8 cellular contexts compared by ENCODE assay signal in the genomic region with DNA sequence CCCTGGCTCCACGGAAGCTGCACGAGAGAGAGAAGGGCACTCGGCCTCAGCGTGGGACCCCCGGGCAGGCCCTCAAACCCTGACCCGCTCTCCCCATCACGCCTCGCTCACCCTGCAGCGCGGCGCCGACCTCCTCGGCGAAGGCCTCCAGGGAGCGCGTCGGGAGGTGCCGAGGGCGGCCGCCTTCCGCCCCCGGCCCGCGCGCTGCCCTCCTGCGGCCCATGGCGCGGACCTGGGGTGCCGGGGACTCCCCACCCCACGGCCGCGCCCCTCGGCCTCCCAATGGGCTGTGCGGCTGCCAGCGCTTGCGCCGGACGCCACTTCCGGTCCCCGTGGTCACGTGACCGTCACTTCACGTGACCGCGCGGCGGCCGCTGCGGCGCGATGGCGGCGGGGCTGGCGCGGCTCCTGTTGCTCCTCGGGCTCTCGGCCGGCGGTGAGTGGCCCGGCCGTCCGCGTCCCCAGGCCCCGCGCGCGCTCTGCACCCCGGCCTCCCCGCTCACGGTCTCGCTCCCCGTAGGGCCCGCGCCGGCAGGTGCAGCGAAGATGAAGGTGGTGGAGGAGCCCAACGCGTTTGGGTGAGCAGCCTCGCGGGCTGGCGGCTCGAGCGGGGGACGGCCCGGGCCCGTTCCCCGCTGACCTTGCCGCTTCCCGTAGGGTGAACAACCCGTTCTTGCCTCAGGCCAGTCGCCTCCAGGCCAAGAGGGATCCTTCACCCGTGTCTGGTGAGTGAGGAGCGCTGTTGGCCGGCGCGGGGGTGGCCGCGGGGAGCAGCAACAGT. TPM values are rescaled to one million over a fixed set of nuclear protein-coding genes. Genes with fewer than 3 reads are reported as not detected.
DNase-seq lines count a peak whose midpoint lies in the region; ATAC-seq, FAIRE-seq and TF ChIP-seq lines count a peak whose summit lies in the region.

A gene (plus strand): TSS at position 350 of the 781 bp plus-strand sequence. CDS start 35 bp downstream, at position 385.
A gene (minus strand): TSS at position 297 of the 781 bp plus-strand sequence. CDS start 74 bp downstream, at position 223.

- peaks cover 54% of the 10 kb centered on the region for H3K79me2 ChIP-seq in HepG2 (ENCODE audit: insufficient read depth, low read length)

- H3K27ac ChIP-seq in AG04450 (ENCODE audit: low read depth, low read length), result no peak within 1 kb of the TSS
- peak within 1 kb of the TSS; percentile 40 for H3K27ac ChIP-seq in HepG2 (ENCODE audit: extremely low read length, insufficient read depth, low read length)

- peaks cover 30% of the 10 kb centered on the region for H3K4me1 ChIP-seq in HepG2 (ENCODE audit: insufficient read depth, low read length)

- H3K27me3 Mint-ChIP-seq in dendritic cell treated with granulocyte-macrophage colony-stimulating factor and Interleukin-4, amounts not matched to agents 40 ng/mL and 50 ng/mL, for 4 days, result no peaks in the 10 kb centered on the region

- peak; percentile 51 to 62; a peak in 2 of 4 replicates for TF ChIP-seq EP300 in HepG2 (IDR thresholded peaks at IDR 0.05; ENCODE audit: low read depth in 2 of 2, low read length in 2 of 2)
- no peak for TF ChIP-seq EP300 in HepG2 (CRISPR knock-in tag; IDR thresholded peaks at IDR 0.05; ENCODE audit: borderline replicate concordance)

- H3K27ac Mint-ChIP-seq in dendritic cell treated with granulocyte-macrophage colony-stimulating factor and Interleukin-4, amounts not matched to agents 40 ng/mL and 50 ng/mL, for 4 days, result peak within 1 kb of the TSS; percentile 90

- TF ChIP-seq RAD21 in HepG2 (CRISPR knock-in tag; IDR thresholded peaks at IDR 0.05), result peak; percentile 54

- 0 out of 2 replicates have a peak, but pooled peaks cover 2% of the 10 kb centered on the region for H4K20me1 ChIP-seq in HepG2 (ENCODE audit: insufficient read depth, low read length)

- TF ChIP-seq CTCF in AG04450 (IDR thresholded peaks at IDR 0.05; ENCODE audit: low read depth, low read length) (no peak), HepG2 (CRISPR knock-in tag; IDR thresholded peaks at IDR 0.05) (no peak)

- peaks cover 56% of the 10 kb centered on the region for H3K4me1 Mint-ChIP-seq in dendritic cell treated with granulocyte-macrophage colony-stimulating factor and Interleukin-4, amounts not matched to agents 40 ng/mL and 50 ng/mL, for 4 days (ENCODE audit: low read depth)

- peaks cover 6 to 14% of the 10 kb centered on the region in 2 experiments; a peak in 4 of 5 replicates for H3K36me3 ChIP-seq in HepG2 (replicated peaks in 1 of 2; ENCODE audit: control insufficient read depth in 1 of 2, insufficient read depth in 2 of 2, low read length in 2 of 2)

- H3K4me3 ChIP-seq in AG04450 (ENCODE audit: low read depth, low read length) (peak within 1 kb of the TSS; percentile 88), HepG2 (replicated peaks in 1 of 3; ENCODE audit: insufficient read depth in 1 of 3, low read depth in 2 of 3, low read length in 3 of 3) (peak within 1 kb of the TSS; percentile 76 to 92 (median 91))

- no peak within 1 kb of the TSS for H2AFZ ChIP-seq in HepG2 (ENCODE audit: low read length)

- BruUV-seq in HepG2 (replicated peaks; lab: Mats Ljungman, UMichigan), result no TSS peak

- 9% methylated on average over 9 of the region's 98 CpGs for WGBS in HepG2 (ENCODE audit: low lambda C conversion rate)

- POLR2A ChIA-PET in AG04450 (lab: Yijun Ruan, JAX), result no interaction called here
- POLR2A ChIA-PET in HepG2 (lab: Yijun Ruan, JAX), result no interaction called here

- DNase-seq in AG04450 (ENCODE audit: low read depth, low spot score), result peak; percentile 76
- DNase-seq in NCI-H345 (lab: John Stamatoyannopoulos, UW), result peak; percentile 88
- peak; percentile 71 to 83 for DNase-seq in activated CD4-positive, alpha-beta T cell treated with anti-CD3 and anti-CD28 coated beads, Interleukin-2, amount 50 U/mL, for 24 hours (ENCODE audit: low read depth in 1 of 2, low spot score in 1 of 2)
- DNase-seq in HepG2 (ENCODE audit: low spot score), result peak; percentile 61
- DNase-seq in stimulated activated CD4-positive, alpha-beta T cell treated with anti-CD3 and anti-CD28 coated beads, Interleukin-2, amount 100 ng/mL, for 4 hours (ENCODE audit: low read depth), result peak; percentile 70

- no peak for FAIRE-seq in HepG2 (lab: Jason Lieb, UNC)

- H3K9me3 Mint-ChIP-seq in dendritic cell treated with granulocyte-macrophage colony-stimulating factor and Interleukin-4, amounts not matched to agents 40 ng/mL and 50 ng/mL, for 4 days, result no peaks in the 10 kb centered on the region

- H3K27me3 ChIP-seq in AG04450 (ENCODE audit: control insufficient read depth, insufficient read depth, low read length) (no peaks in the 10 kb centered on the region), HepG2 (ENCODE audit: control insufficient read depth in 1 of 2, insufficient read depth in 2 of 2, low read length in 2 of 2) (no peaks in the 10 kb centered on the region; a peak in 1 of 5 replicates)

- H3K4me2 ChIP-seq in HepG2 (ENCODE audit: low read depth, low read length), result peak within 1 kb of the TSS; percentile 98

- peak; percentile 83 for TF ChIP-seq POLR2A in GM18526 (IDR thresholded peaks at IDR 0.05; ENCODE audit: extremely low read depth, insufficient read length)
- TF ChIP-seq POLR2A in HepG2 (IDR thresholded peaks at IDR 0.05; ENCODE audit: insufficient read depth in 1 of 2, low read depth in 2 of 2, low read length in 2 of 2), result peak; percentile 58 to 71

- CTCF ChIA-PET in AG04450 (lab: Charles Lee) (no interaction called here), HepG2 (lab: Yijun Ruan, JAX; ENCODE audit: low intra/inter-chr PET ratio, low total read pairs) (no interaction called here)

- in situ Hi-C loops in HepG2 (cut with HindIII; ENCODE audit: extremely low pct_ligation_motif_present, low pct_unique_long_range_greater_than_20kb), result no loop called here

- peak within 1 kb of the TSS; percentile 89 for H3K4me3 Mint-ChIP-seq in dendritic cell treated with granulocyte-macrophage colony-stimulating factor and Interleukin-4, amounts not matched to agents 40 ng/mL and 50 ng/mL, for 4 days

- ATAC-seq in HG03066 (IDR thresholded peaks at IDR 0.05; ENCODE audit: low read depth, unreplicated experiment) (peak; percentile 79), HepG2 (peak; percentile 70)

- intact Hi-C loops in dendritic cell treated with granulocyte-macrophage colony-stimulating factor and Interleukin-4, amounts not matched to agents 40 ng/mL and 50 ng/mL, for 4 days (cut with micrococcal nuclease), result loop anchor here (5.0 kb wide), 1 partner anchor 39 kb away; no protein-coding TSS in a partner anchor
- intact Hi-C loops in HepG2 (cut with micrococcal nuclease; ENCODE audit: unreplicated experiment), result no loop called here

- H3K9me3 ChIP-seq in AG04450 (ENCODE audit: control insufficient read depth, insufficient read depth, low read length) (peaks cover 3% of the 10 kb centered on the region; the same call in 1 of the 2 replicates), HepG2 (ENCODE audit: low read length) (no peaks in the 10 kb centered on the region)

- peaks cover 75% of the 10 kb centered on the region for H3K36me3 Mint-ChIP-seq in dendritic cell treated with granulocyte-macrophage colony-stimulating factor and Interleukin-4, amounts not matched to agents 40 ng/mL and 50 ng/mL, for 4 days (ENCODE audit: low read depth)

- peak within 1 kb of the TSS; percentile 85 for H3K9ac ChIP-seq in HepG2 (ENCODE audit: insufficient read depth, low read depth, low read length)

RNA-seq across cellular contexts. Expression of the first gene that starts in this region (rescaled TPM):
- polyA plus RNA-seq in AG04450 (2011; rRNA removed) (40.5 and 49.9 TPM in 2 replicates), HepG2 (2011; rRNA removed) (71.1 and 79.9 TPM in 2 replicates)
- polyA minus RNA-seq in AG04450 (2011; rRNA and poly(A)+ RNA removed), result 17.7 and 29.0 TPM in 2 replicates
- 8.8 and 22.7 TPM in 2 replicates for total RNA-seq in HepG2 (2016; rRNA removed; fragmentation: Illumina TruSeq; extraction: Trizol)
- 8.5 and 9.4 TPM in 2 replicates for total RNA-seq in HepG2 (2016; cell fraction: cytosol; rRNA removed; fragmentation: Illumina TruSeq; extraction: Trizol; ENCODE audit: low read depth)
- total RNA-seq in HepG2 (2016; cell fraction: insoluble cytoplasmic fraction; rRNA removed; fragmentation: Illumina TruSeq; extraction: Trizol), result 7.2 and 22.9 TPM in 2 replicates
- 11.3 and 14.3 TPM in 2 replicates for total RNA-seq in HepG2 (2016; cell fraction: membrane; rRNA removed; fragmentation: Illumina TruSeq; extraction: Trizol)
- total RNA-seq in HepG2 (2016; cell fraction: nucleus; rRNA removed; fragmentation: Illumina TruSeq; extraction: Trizol), result 18.3 and 21.7 TPM in 2 replicates
- 54.7 and 81.5 TPM in 2 replicates for polyA plus RNA-seq in HepG2 (2011; cell fraction: cytosol; rRNA removed)
- 96.1 and 122 TPM in 2 replicates for polyA plus RNA-seq in HepG2 (2011; cell fraction: nucleus; rRNA removed)
- 23.4 and 23.5 TPM in 2 replicates for polyA plus RNA-seq in HepG2 (2012)
- 15.1 and 18.1 TPM in 2 replicates for polyA plus RNA-seq in HepG2 (2016; cell fraction: cytosol; fragmentation: Illumina TruSeq; extraction: Trizol; ENCODE audit: low read depth)
- 15.0 and 19.6 TPM in 2 replicates for polyA plus RNA-seq in HepG2 (2016; cell fraction: insoluble cytoplasmic fraction; fragmentation: Illumina TruSeq; extraction: Trizol; ENCODE audit: low read depth)
- polyA plus RNA-seq in HepG2 (2016; cell fraction: membrane; fragmentation: Illumina TruSeq; extraction: Trizol; ENCODE audit: low read depth), result 15.9 and 17.7 TPM in 2 replicates
- 81.4 and 87.5 TPM in 2 replicates for polyA plus RNA-seq in HepG2 (2016; cell fraction: nucleus; fragmentation: Illumina TruSeq; extraction: Trizol; ENCODE audit: insufficient read depth, low read depth)
- 35.8 and 59.3 TPM in 2 replicates for polyA minus RNA-seq in HepG2 (2011; rRNA and poly(A)+ RNA removed; ENCODE audit: low replicate concordance)
- polyA minus RNA-seq in HepG2 (2011; cell fraction: cytosol; rRNA and poly(A)+ RNA removed), result 14.2 and 19.1 TPM in 2 replicates
- polyA minus RNA-seq in HepG2 (2011; cell fraction: nucleus; rRNA and poly(A)+ RNA removed), result 7.6 and 15.6 TPM in 2 replicates

RNA-seq across cellular contexts. Expression of the second gene that starts in this region (rescaled TPM):
- polyA plus RNA-seq in AG04450 (2011; rRNA removed), result 34.4 and 40.4 TPM in 2 replicates
- 14.4 and 20.8 TPM in 2 replicates for polyA minus RNA-seq in AG04450 (2011; rRNA and poly(A)+ RNA removed)
- 45.1 and 51.0 TPM in 2 replicates for total RNA-seq in HepG2 (2016; rRNA removed; fragmentation: Illumina TruSeq; extraction: Trizol)
- total RNA-seq in HepG2 (2016; cell fraction: cytosol; rRNA removed; fragmentation: Illumina TruSeq; extraction: Trizol; ENCODE audit: low read depth), result 118 and 125 TPM in 2 replicates
- total RNA-seq in HepG2 (2016; cell fraction: insoluble cytoplasmic fraction; rRNA removed; fragmentation: Illumina TruSeq; extraction: Trizol), result 49.3 and 52.7 TPM in 2 replicates
- 124 and 132 TPM in 2 replicates for total RNA-seq in HepG2 (2016; cell fraction: membrane; rRNA removed; fragmentation: Illumina TruSeq; extraction: Trizol)
- 18.2 and 27.2 TPM in 2 replicates for total RNA-seq in HepG2 (2016; cell fraction: nucleus; rRNA removed; fragmentation: Illumina TruSeq; extraction: Trizol)
- polyA plus RNA-seq in HepG2 (2011; rRNA removed), result 24.2 and 26.2 TPM in 2 replicates
- 32.0 and 45.5 TPM in 2 replicates for polyA plus RNA-seq in HepG2 (2011; cell fraction: cytosol; rRNA removed)
- polyA plus RNA-seq in HepG2 (2011; cell fraction: nucleus; rRNA removed), result 19.0 and 20.6 TPM in 2 replicates
- polyA plus RNA-seq in HepG2 (2012), result 21.4 TPM in 2 replicates
- 132 and 144 TPM in 2 replicates for polyA plus RNA-seq in HepG2 (2016; cell fraction: cytosol; fragmentation: Illumina TruSeq; extraction: Trizol; ENCODE audit: low read depth)
- polyA plus RNA-seq in HepG2 (2016; cell fraction: insoluble cytoplasmic fraction; fragmentation: Illumina TruSeq; extraction: Trizol; ENCODE audit: low read depth), result 51.4 and 56.6 TPM in 2 replicates
- polyA plus RNA-seq in HepG2 (2016; cell fraction: membrane; fragmentation: Illumina TruSeq; extraction: Trizol; ENCODE audit: low read depth), result 124 TPM in 2 replicates
- 43.7 and 46.5 TPM in 2 replicates for polyA plus RNA-seq in HepG2 (2016; cell fraction: nucleus; fragmentation: Illumina TruSeq; extraction: Trizol; ENCODE audit: insufficient read depth, low read depth)
- polyA minus RNA-seq in HepG2 (2011; rRNA and poly(A)+ RNA removed; ENCODE audit: low replicate concordance), result 32.8 and 34.9 TPM in 2 replicates
- 14.0 and 21.0 TPM in 2 replicates for polyA minus RNA-seq in HepG2 (2011; cell fraction: cytosol; rRNA and poly(A)+ RNA removed)
- polyA minus RNA-seq in HepG2 (2011; cell fraction: nucleus; rRNA and poly(A)+ RNA removed), result 6.6 and 7.2 TPM in 2 replicates
